ENCODE assay signal across 1 cellular context in genomic region chr19:29421186-29421525, GRCh38.
TF ChIP-seq lines count a peak whose summit lies in the region.

No MANE protein-coding gene starts in this region.

TF ChIP-seq in GM23338, 12 proteins besides CTCF, POLR2A, EP300 and RAD21 (continued from another document):
- TF ChIP-seq ZNF462 (CRISPR knock-in tag; IDR thresholded peaks at IDR 0.05) (no peak), REST (IDR thresholded peaks at IDR 0.05; ENCODE audit: unreplicated experiment) (no peak), CREB1 (CRISPR knock-in tag; IDR thresholded peaks at IDR 0.05; ENCODE audit: low read depth) (no peak), POLR2AphosphoS5 (IDR thresholded peaks at IDR 0.05; ENCODE audit: low read depth) (no peak)
